Comparison of ENCODE assay signal across 27 cellular contexts in the genomic region with DNA sequence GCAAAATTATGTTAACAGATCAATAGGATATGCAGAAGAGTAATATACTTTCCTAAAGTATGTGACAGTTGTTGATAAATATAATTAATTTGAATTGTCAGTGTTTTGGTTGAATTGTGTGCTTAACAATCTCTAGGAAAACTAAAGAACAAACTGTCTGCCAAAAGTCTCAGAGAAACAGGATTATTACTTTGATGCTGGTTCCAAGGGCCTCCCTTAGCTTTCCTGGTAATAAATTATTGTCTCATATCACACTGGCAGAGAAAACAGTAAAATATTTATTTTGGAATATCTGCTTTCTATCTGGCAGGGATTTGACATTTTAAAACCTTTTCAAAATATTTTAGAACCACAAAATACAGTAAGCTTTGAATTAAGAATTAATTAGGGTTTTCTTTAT.
"Had no signal": no experiment of that assay in that cellular context is flagged by ENCODE, and none has a peak within 500 bp of the region (broad histone marks: within the 10 kb centered on the region; RNA-seq: fewer than 3 reads in every experiment).

No MANE protein-coding gene starts in this region.

- H3K4me3 ChIP-seq: adrenal gland, ascending aorta, breast epithelium, esophagus muscularis mucosa, pancreas, prostate gland, skin epidermis, thoracic aorta, uterus had no signal

- H3K4me1 ChIP-seq: breast epithelium, esophagus muscularis mucosa, prostate gland had no signal

- H3K9me3 ChIP-seq: adrenal gland, ascending aorta, breast epithelium, esophagus muscularis mucosa, pancreas, prostate gland, thoracic aorta, uterus had no signal

- ATAC-seq: left ventricle myocardium superior; naive thymus-derived CD4-positive, alpha-beta T cell; sciatic nerve; stimulated activated effector memory CD8-positive, alpha-beta T cell treated with anti-CD3 and anti-CD28 coated beads, Interleukin-12 subunit alpha, Interleukin-12 subunit beta, amount 100 ng/mL, for 72 hours had no signal

- H3K27ac ChIP-seq: adrenal gland, ascending aorta, breast epithelium, esophagus muscularis mucosa, pancreas, prostate gland, skin epidermis, thoracic aorta had no signal

- H3K36me3 ChIP-seq: adrenal gland, ascending aorta, breast epithelium, esophagus muscularis mucosa, pancreas, prostate gland, thoracic aorta, uterus had no signal

- FAIRE-seq: islet of Langerhans, pancreas had no signal

- H3K27me3 ChIP-seq: adrenal gland, ascending aorta, breast epithelium, esophagus muscularis mucosa, pancreas, uterus had no signal

- DNase-seq: activated CD4-positive, alpha-beta T cell treated with anti-CD3 and anti-CD28 coated beads for 4 hours; activated CD4-positive, alpha-beta T cell treated with anti-CD3 and anti-CD28 coated beads, Interleukin-2, amount 50 U/mL, for 4 hours; activated effector memory CD4-positive, alpha-beta T cell treated with anti-CD3 and anti-CD28 coated beads, Interleukin-2, amount 50 U/mL, for 16 hours; activated naive CD4-positive, alpha-beta T cell treated with anti-CD3 and anti-CD28 coated beads for 36 hours; activated naive CD8-positive, alpha-beta T cell treated with anti-CD3 and anti-CD28 coated beads for 36 hours; adrenal gland; central memory CD4-positive, alpha-beta T cell; foreskin melanocyte; left cardiac atrium; left ventricle myocardium superior; naive thymus-derived CD4-positive, alpha-beta T cell; nucleus accumbens; pancreas; retina; stimulated activated CD4-positive, alpha-beta T cell treated with anti-CD3 and anti-CD28 coated beads, Interleukin-12 subunit alpha, Interleukin-12 subunit beta, amount 100 ng/mL, for 4 hours; stimulated activated CD4-positive, alpha-beta T cell treated with anti-CD3 and anti-CD28 coated beads, Interleukin-4, amount 100 ng/mL, for 24 hours; trophoblast cell; uterus had no signal
